1 cellular context compared by ENCODE assay signal in genomic region chr17:43536236-43537088, GRCh38.
TF ChIP-seq lines count a peak whose summit lies in the region.

No MANE protein-coding gene starts in this region.

TF ChIP-seq in GM23338, 12 proteins besides CTCF, POLR2A, EP300 and RAD21:
- TF ChIP-seq REST (IDR thresholded peaks at IDR 0.05; ENCODE audit: unreplicated experiment) = no peak
- TF ChIP-seq ZNF114 (CRISPR knock-in tag; IDR thresholded peaks at IDR 0.05) = no peak
- TF ChIP-seq POLR2AphosphoS5 (IDR thresholded peaks at IDR 0.05; ENCODE audit: low read depth) = no peak
- TF ChIP-seq NANOG (IDR thresholded peaks at IDR 0.05; ENCODE audit: borderline replicate concordance) = no peak
- TF ChIP-seq ZNF462 (CRISPR knock-in tag; IDR thresholded peaks at IDR 0.05) = no peak
- TF ChIP-seq EZH2phosphoT487 (IDR thresholded peaks at IDR 0.05; ENCODE audit: unreplicated experiment) = no peak
- TF ChIP-seq EZH2 (IDR thresholded peaks at IDR 0.05; ENCODE audit: low read depth, unreplicated experiment) = no peak
- TF ChIP-seq ZNF331 (CRISPR knock-in tag; IDR thresholded peaks at IDR 0.05; ENCODE audit: low read depth) = no peak
- no peak for TF ChIP-seq STAT1 (IDR thresholded peaks at IDR 0.05; ENCODE audit: unreplicated experiment)
- no peak for TF ChIP-seq CREB1 (CRISPR knock-in tag; IDR thresholded peaks at IDR 0.05; ENCODE audit: low read depth)
- TF ChIP-seq, protein P1, sequence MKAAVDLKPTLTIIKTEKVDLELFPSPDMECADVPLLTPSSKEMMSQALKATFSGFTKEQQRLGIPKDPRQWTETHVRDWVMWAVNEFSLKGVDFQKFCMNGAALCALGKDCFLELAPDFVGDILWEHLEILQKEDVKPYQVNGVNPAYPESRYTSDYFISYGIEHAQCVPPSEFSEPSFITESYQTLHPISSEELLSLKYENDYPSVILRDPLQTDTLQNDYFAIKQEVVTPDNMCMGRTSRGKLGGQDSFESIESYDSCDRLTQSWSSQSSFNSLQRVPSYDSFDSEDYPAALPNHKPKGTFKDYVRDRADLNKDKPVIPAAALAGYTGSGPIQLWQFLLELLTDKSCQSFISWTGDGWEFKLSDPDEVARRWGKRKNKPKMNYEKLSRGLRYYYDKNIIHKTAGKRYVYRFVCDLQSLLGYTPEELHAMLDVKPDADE (IDR thresholded peaks at IDR 0.05) = no peak
- no peak for TF ChIP-seq JUNB (IDR thresholded peaks at IDR 0.05; ENCODE audit: unreplicated experiment)
